1 cellular context compared by ENCODE assay signal in genomic region chr19:34662919-34663318, GRCh38.
TF ChIP-seq lines count a peak whose summit lies in the region.

No MANE protein-coding gene starts in this region.

TF ChIP-seq in SK-N-SH treated with all-trans-retinoic acid at 6 μM for 48 hours, 23 proteins besides CTCF, POLR2A, EP300 and RAD21 (continued from another document):
- TF ChIP-seq TOX (CRISPR knock-in tag; IDR thresholded peaks at IDR 0.05; ENCODE audit: borderline replicate concordance) (no peak), POU6F1 (CRISPR knock-in tag; IDR thresholded peaks at IDR 0.05; ENCODE audit: borderline replicate concordance, low read depth) (no peak), ZNF70 (CRISPR knock-in tag; IDR thresholded peaks at IDR 0.05) (no peak), ZFP3 (CRISPR knock-in tag; IDR thresholded peaks at IDR 0.05) (no peak), OSR1 (CRISPR knock-in tag; IDR thresholded peaks at IDR 0.05) (no peak), SNAI2 (CRISPR knock-in tag; IDR thresholded peaks at IDR 0.05) (no peak), CSDC2 (CRISPR knock-in tag; IDR thresholded peaks at IDR 0.05) (no peak), ZNF565 (CRISPR knock-in tag; conservative IDR thresholded peaks at IDR 0.05; ENCODE audit: low read depth) (no peak), CSRNP3 (CRISPR knock-in tag; IDR thresholded peaks at IDR 0.05) (no peak), CREB5 (CRISPR knock-in tag; IDR thresholded peaks at IDR 0.05; ENCODE audit: low read depth) (no peak), BACH2 (CRISPR knock-in tag; IDR thresholded peaks at IDR 0.05; ENCODE audit: borderline replicate concordance) (no peak), ZNF8 (CRISPR knock-in tag; IDR thresholded peaks at IDR 0.05) (no peak), ARNTL (CRISPR knock-in tag; IDR thresholded peaks at IDR 0.05; ENCODE audit: borderline replicate concordance, low read depth) (no peak)
